15 cellular contexts compared by ENCODE assay signal in genomic region chr12:90280033-90280432, GRCh38.
DNase-seq lines count a peak whose midpoint lies in the region; ATAC-seq, FAIRE-seq and TF ChIP-seq lines count a peak whose summit lies in the region.
"Had no signal": no experiment of that assay in that cellular context is flagged by ENCODE, and none has a peak within 500 bp of the region (broad histone marks: within the 10 kb centered on the region; RNA-seq: fewer than 3 reads in every experiment).

No MANE protein-coding gene starts in this region.

- no peak overlapping the region for H3K27ac ChIP-seq in endothelial cell of umbilical vein (ENCODE audit: insufficient read depth, low read depth, low read length)
- no peak overlapping the region for H3K27ac ChIP-seq in PC-9
- H3K27ac ChIP-seq: upper lobe of left lung, WERI-Rb-1 had no signal

- H3K4me3 ChIP-seq in endothelial cell of umbilical vein (replicated peaks in 1 of 3; ENCODE audit: insufficient read depth in 1 of 3, low read depth in 1 of 3, low read length in 3 of 3), result no peak overlapping the region
- H3K4me3 ChIP-seq in PC-9, result no peak overlapping the region
- H3K4me3 ChIP-seq: GM12878, upper lobe of left lung had no signal

- intact Hi-C loops in endothelial cell of umbilical vein (cut with micrococcal nuclease), result no loop called here
- intact Hi-C loops in PC-9 (cut with micrococcal nuclease; ENCODE audit: unreplicated experiment), result no loop called here

- H3K4me1 ChIP-seq in endothelial cell of umbilical vein (ENCODE audit: control insufficient read depth, extremely low read depth, insufficient read depth, low read length) (peaks cover 3% of the 10 kb centered on the region), PC-9 (replicated peaks; ENCODE audit: insufficient read depth) (no peaks in the 10 kb centered on the region)
- H3K4me1 ChIP-seq: upper lobe of left lung had no signal

- CTCF ChIA-PET in endothelial cell of umbilical vein (lab: Charles Lee) (no interaction called here), PC-9 (lab: Charles Lee) (no interaction called here)

- H3K4me2 ChIP-seq in endothelial cell of umbilical vein (ENCODE audit: insufficient read depth, low read length) (no peak overlapping the region), PC-9 (no peak overlapping the region)

- no peaks in the 10 kb centered on the region for H3F3A ChIP-seq in PC-9 (ENCODE audit: insufficient read depth, low read depth)

- no peaks in the 10 kb centered on the region for H3K36me3 Mint-ChIP-seq in activated T-cell treated with anti-CD3 and anti-CD28 coated beads, Interleukin-2, amount 50 U/mL, for 4 hours (ENCODE audit: insufficient read depth)
- peaks cover 17% of the 10 kb centered on the region for H3K36me3 Mint-ChIP-seq in stimulated activated naive CD8-positive, alpha-beta T cell treated with anti-CD3 and anti-CD28 coated beads, Interleukin-15, Interleukin-2, amounts not matched to agents 100 ng/mL and 50 ng/mL, for 24 hours (ENCODE audit: low read depth)
- H3K36me3 Mint-ChIP-seq: natural killer cell had no signal

- no peaks in the 10 kb centered on the region for H3K27me3 Mint-ChIP-seq in activated T-cell treated with anti-CD3 and anti-CD28 coated beads, Interleukin-2, amount 50 U/mL, for 4 hours (ENCODE audit: low read depth)
- peaks cover 14% of the 10 kb centered on the region for H3K27me3 Mint-ChIP-seq in stimulated activated naive CD8-positive, alpha-beta T cell treated with anti-CD3 and anti-CD28 coated beads, Interleukin-15, Interleukin-2, amounts not matched to agents 100 ng/mL and 50 ng/mL, for 24 hours

- dilution Hi-C loops in endothelial cell of umbilical vein (cut with MboI; ENCODE audit: extremely low pct_ligation_motif_present, low sequenced_read_pairs), result no loop called here

- H2AFZ ChIP-seq in endothelial cell of umbilical vein (ENCODE audit: low read depth, low read length) (no peak overlapping the region), PC-9 (no peak overlapping the region)

- H3K27me3 ChIP-seq in endothelial cell of umbilical vein (ENCODE audit: control insufficient read depth in 2 of 2, insufficient read depth in 2 of 2, low read length in 2 of 2) (no peaks in the 10 kb centered on the region), PC-9 (ENCODE audit: insufficient read depth, low read depth) (no peaks in the 10 kb centered on the region)
- H3K27me3 ChIP-seq: upper lobe of left lung had no signal

- peak; percentile 78 to 79 for ATAC-seq in activated T-cell treated with anti-CD3 and anti-CD28 coated beads, Interleukin-2, amount 50 U/mL, for 4 hours
- ATAC-seq in GM21367 (IDR thresholded peaks at IDR 0.05; ENCODE audit: unreplicated experiment), result no peak
- no peak for ATAC-seq in HG03520 (IDR thresholded peaks at IDR 0.05; ENCODE audit: unreplicated experiment)
- ATAC-seq: left cardiac atrium had no signal

- H3K9me3 ChIP-seq in endothelial cell of umbilical vein (replicated peaks; ENCODE audit: control insufficient read depth, insufficient read depth, low read length), result no peaks in the 10 kb centered on the region
- no peaks in the 10 kb centered on the region for H3K9me3 ChIP-seq in PC-9 (ENCODE audit: insufficient read depth, low read depth)

- H3K9me3 Mint-ChIP-seq in activated T-cell treated with anti-CD3 and anti-CD28 coated beads, Interleukin-2, amount 50 U/mL, for 4 hours, result peaks cover 15% of the 10 kb centered on the region
- peaks cover 33% of the 10 kb centered on the region for H3K9me3 Mint-ChIP-seq in stimulated activated naive CD8-positive, alpha-beta T cell treated with anti-CD3 and anti-CD28 coated beads, Interleukin-15, Interleukin-2, amounts not matched to agents 100 ng/mL and 50 ng/mL, for 24 hours

- H3K9me2 ChIP-seq in PC-9 (ENCODE audit: insufficient read depth), result 0 out of 2 replicates have a peak, but pooled peaks cover 4% of the 10 kb centered on the region

- no peak for FAIRE-seq in endothelial cell of umbilical vein (lab: Jason Lieb, UNC)
- FAIRE-seq: GM12878 had no signal

- no peak for TF ChIP-seq CTCF in endothelial cell of umbilical vein (IDR thresholded peaks at IDR 0.05; ENCODE audit: extremely low read depth in 1 of 2, insufficient read depth in 1 of 2, low read depth in 1 of 2, low read length in 2 of 2)
- TF ChIP-seq CTCF in PC-9 (conservative IDR thresholded peaks at IDR 0.05), result no peak

- BruUV-seq in endothelial cell of umbilical vein (replicated peaks; lab: Mats Ljungman, UMichigan) (no TSS peak), PC-9 (replicated peaks; lab: Mats Ljungman, UMichigan) (no TSS peak)

- POLR2A ChIA-PET in endothelial cell of umbilical vein (lab: Charles Lee) (no interaction called here), PC-9 (lab: Charles Lee; ENCODE audit: unreplicated experiment) (no interaction called here)

- no peak overlapping the region for H3K4me3 Mint-ChIP-seq in activated T-cell treated with anti-CD3 and anti-CD28 coated beads, Interleukin-2, amount 50 U/mL, for 4 hours
- no peak overlapping the region for H3K4me3 Mint-ChIP-seq in stimulated activated naive CD8-positive, alpha-beta T cell treated with anti-CD3 and anti-CD28 coated beads, Interleukin-15, Interleukin-2, amounts not matched to agents 100 ng/mL and 50 ng/mL, for 24 hours
- H3K4me3 Mint-ChIP-seq: natural killer cell had no signal

- no peaks in the 10 kb centered on the region for H4K20me1 ChIP-seq in endothelial cell of umbilical vein (replicated peaks; ENCODE audit: control insufficient read depth, extremely low read depth, insufficient read depth, low read length)
- H4K20me1 ChIP-seq in PC-9 (ENCODE audit: insufficient read depth), result no peaks in the 10 kb centered on the region

- peak overlapping the region; percentile 79 for H3K27ac Mint-ChIP-seq in stimulated activated naive CD8-positive, alpha-beta T cell treated with anti-CD3 and anti-CD28 coated beads, Interleukin-15, Interleukin-2, amounts not matched to agents 100 ng/mL and 50 ng/mL, for 24 hours
- H3K27ac Mint-ChIP-seq: natural killer cell had no signal

- no peaks in the 10 kb centered on the region for H3K79me2 ChIP-seq in endothelial cell of umbilical vein (ENCODE audit: control insufficient read depth, insufficient read depth, low read length)
- H3K79me2 ChIP-seq in PC-9 (ENCODE audit: low read depth), result no peaks in the 10 kb centered on the region

- TF ChIP-seq POLR2A in endothelial cell of umbilical vein (IDR thresholded peaks at IDR 0.05; ENCODE audit: low read depth, low read length), result no peak

- H3K4me1 Mint-ChIP-seq in activated T-cell treated with anti-CD3 and anti-CD28 coated beads, Interleukin-2, amount 50 U/mL, for 4 hours (ENCODE audit: low read depth), result peaks cover 15% of the 10 kb centered on the region
- peaks cover 30% of the 10 kb centered on the region for H3K4me1 Mint-ChIP-seq in stimulated activated naive CD8-positive, alpha-beta T cell treated with anti-CD3 and anti-CD28 coated beads, Interleukin-15, Interleukin-2, amounts not matched to agents 100 ng/mL and 50 ng/mL, for 24 hours (ENCODE audit: low read depth)

- H3K9ac ChIP-seq in endothelial cell of umbilical vein (replicated peaks; ENCODE audit: extremely low read depth, insufficient read depth, low read length), result no peak overlapping the region

- DNase-seq in activated T-cell treated with anti-CD3 and anti-CD28 coated beads, Interleukin-2, amount 50 U/mL, for 4 hours, result no peak
- DNase-seq in activated T-cell treated with anti-CD3 and anti-CD28 coated beads, Interleukin-2, amount 50 U/mL, for 48 hours, result no peak
- peak; percentile 9 for DNase-seq in HPDE6-E6E7 (ENCODE audit: extremely low spot score)
- DNase-seq in endothelial cell of umbilical vein (ENCODE audit: low read depth, low spot score), result no peak
- DNase-seq in PC-9, result no peak
- DNase-seq: left cardiac atrium, natural killer cell, NCI-H1417, NCI-H774, upper lobe of left lung, WERI-Rb-1 had no signal

- H3K36me3 ChIP-seq in endothelial cell of umbilical vein (ENCODE audit: control insufficient read depth in 2 of 2, extremely low read depth in 1 of 2, insufficient read depth in 2 of 2, low read length in 2 of 2) (no peaks in the 10 kb centered on the region), PC-9 (ENCODE audit: low read depth) (no peaks in the 10 kb centered on the region)
- H3K36me3 ChIP-seq: upper lobe of left lung, WERI-Rb-1 had no signal

- no peaks in the 10 kb centered on the region for H3K9me1 ChIP-seq in endothelial cell of umbilical vein (replicated peaks; ENCODE audit: control insufficient read depth, extremely low read depth, insufficient read depth, low read length)

TF ChIP-seq in endothelial cell of umbilical vein, 7 proteins besides CTCF, POLR2A, EP300 and RAD21:
- TF ChIP-seq FOS (IDR thresholded peaks at IDR 0.05; ENCODE audit: borderline replicate concordance, insufficient read depth, low read length) (peak; percentile 51), POLR2AphosphoS5 (IDR thresholded peaks at IDR 0.05; ENCODE audit: insufficient read depth, low read depth, low read length) (no peak), GATA2 (IDR thresholded peaks at IDR 0.05; ENCODE audit: insufficient read depth, insufficient read length, low read depth, low read length) (no peak)

Comparison
In these comparisons a context has a peak if more than half of its experiments do, and no peak if none do; other contexts are left out.
1. ATAC-seq: peak in activated T-cell treated with anti-CD3 and anti-CD28 coated beads, Interleukin-2, amount 50 U/mL, for 4 hours (2 of 2); none in GM21367 (single experiment) and HG03520 (single experiment).